ENCODE assay signal across 8 cellular contexts in genomic region chr16:49441366-49441780, GRCh38.
DNase-seq lines count a peak whose midpoint lies in the region; ATAC-seq, FAIRE-seq and TF ChIP-seq lines count a peak whose summit lies in the region.

No MANE protein-coding gene starts in this region.

- H3K4me1 Mint-ChIP-seq in CD4-positive, CD25-positive, alpha-beta regulatory T cell: peaks cover 0 to 26% (median 11%) of the 10 kb centered on the region in 4 donors
- peaks cover 10% of the 10 kb centered on the region for H3K4me1 Mint-ChIP-seq in progenitor cell of endocrine pancreas (ENCODE audit: low read depth)

- peak; percentile 28 to 90 (median 71) for DNase-seq in CD4-positive, CD25-positive, alpha-beta regulatory T cell
- DNase-seq in GM19239 (ENCODE audit: insufficient read length, low spot score): peak; percentile 78
- DNase-seq in ecto neural progenitor cell (ENCODE audit: low spot score): peak; percentile 69
- DNase-seq in progenitor cell of endocrine pancreas (ENCODE audit: low spot score, unreplicated experiment): no peak
- DNase-seq in occipital lobe (lab: John Stamatoyannopoulos, UW): no peak
- no peak for DNase-seq in SHP77 (lab: John Stamatoyannopoulos, UW)

- H3K4me3 ChIP-seq in CD4-positive, CD25-positive, alpha-beta regulatory T cell (ENCODE audit: low read depth, low read length): no peak overlapping the region

- H3K36me3 ChIP-seq in CD4-positive, CD25-positive, alpha-beta regulatory T cell (ENCODE audit: control insufficient read depth, insufficient read depth, low read length): no peaks in the 10 kb centered on the region

- TF ChIP-seq CTCF in progenitor cell of endocrine pancreas (IDR thresholded peaks at IDR 0.05; ENCODE audit: unreplicated experiment): peak; percentile 28

- no peaks in the 10 kb centered on the region for H3K9me3 ChIP-seq in CD4-positive, CD25-positive, alpha-beta regulatory T cell (ENCODE audit: control insufficient read depth in 2 of 2, low read length in 2 of 2)

- peak; percentile 88 for FAIRE-seq in GM19239 (lab: Jason Lieb, UNC)

- peak overlapping the region; percentile 53 to 87 (median 76) for H3K27ac Mint-ChIP-seq in CD4-positive, CD25-positive, alpha-beta regulatory T cell
- H3K27ac Mint-ChIP-seq in progenitor cell of endocrine pancreas: no peak overlapping the region

- H3K27me3 ChIP-seq in CD4-positive, CD25-positive, alpha-beta regulatory T cell (ENCODE audit: control insufficient read depth, insufficient read depth, low read length): no peaks in the 10 kb centered on the region

- ATAC-seq in CD4-positive, CD25-positive, alpha-beta regulatory T cell (ENCODE audit: low read depth in 2 of 2): peak; percentile 92 to 96
- ATAC-seq in HG03342 (IDR thresholded peaks at IDR 0.05; ENCODE audit: unreplicated experiment): peak; percentile 95
- peak; percentile 64 to 83 for ATAC-seq in activated CD4-positive, CD25-positive, alpha-beta regulatory T cell treated with anti-CD3 and anti-CD28 coated beads, Interleukin-2, amount 50 U/mL, for 24 hours

- no peaks in the 10 kb centered on the region for H3K27me3 Mint-ChIP-seq in CD4-positive, CD25-positive, alpha-beta regulatory T cell
- peaks cover 45% of the 10 kb centered on the region for H3K27me3 Mint-ChIP-seq in progenitor cell of endocrine pancreas

- H3K4me1 ChIP-seq in CD4-positive, CD25-positive, alpha-beta regulatory T cell (ENCODE audit: control insufficient read depth, insufficient read depth, low read length, poor library complexity, severe bottlenecking): peaks cover 12% of the 10 kb centered on the region

- no peak overlapping the region for H3K27ac ChIP-seq in CD4-positive, CD25-positive, alpha-beta regulatory T cell (ENCODE audit: insufficient read depth, low read length, poor library complexity, severe bottlenecking)

- no peaks in the 10 kb centered on the region for H3K36me3 Mint-ChIP-seq in CD4-positive, CD25-positive, alpha-beta regulatory T cell
- no peaks in the 10 kb centered on the region for H3K36me3 Mint-ChIP-seq in progenitor cell of endocrine pancreas (ENCODE audit: insufficient read depth)

- H3K4me3 Mint-ChIP-seq in CD4-positive, CD25-positive, alpha-beta regulatory T cell: peak overlapping the region; percentile 16 to 87 (median 80)
- H3K4me3 Mint-ChIP-seq in progenitor cell of endocrine pancreas (ENCODE audit: low read depth): no peak overlapping the region

- H3K9me3 Mint-ChIP-seq in CD4-positive, CD25-positive, alpha-beta regulatory T cell: peaks cover 0 to 3% (median 0%) of the 10 kb centered on the region in 7 donors
- no peaks in the 10 kb centered on the region for H3K9me3 Mint-ChIP-seq in progenitor cell of endocrine pancreas (ENCODE audit: low read depth)

Comparison
In these comparisons a context has a peak if more than half of its experiments do, and no peak if none do; other contexts are left out.
1. DNase-seq: peak in CD4-positive, CD25-positive, alpha-beta regulatory T cell (3 of 3), GM19239 (single experiment) and ecto neural progenitor cell (single experiment); none in progenitor cell of endocrine pancreas (single experiment), occipital lobe (single experiment) and SHP77 (0 of 2).
2. Peak in every context shown above with its lines, with median percentiles within 50 percentile points of each other: ATAC-seq.